In genomic region chr10:12729885-12730284, GRCh38 we compare ENCODE assay signal across 11 cellular contexts.
DNase-seq lines count a peak whose midpoint lies in the region; ATAC-seq and TF ChIP-seq lines count a peak whose summit lies in the region.
"Had no signal": no experiment of that assay in that cellular context is flagged by ENCODE, and none has a peak within 500 bp of the region (broad histone marks: within the 10 kb centered on the region; RNA-seq: fewer than 3 reads in every experiment).

No MANE protein-coding gene starts in this region.

- no peaks in the 10 kb centered on the region for H3K36me3 Mint-ChIP-seq in glutamatergic neuron (ENCODE audit: unreplicated experiment)

- TF ChIP-seq CTCF in glutamatergic neuron (IDR thresholded peaks at IDR 0.05; ENCODE audit: partially characterized antibody, unreplicated experiment), result peak; percentile 53
- peak in 1 of 4 experiments; percentile 7 for TF ChIP-seq CTCF in uterus (IDR thresholded peaks at IDR 0.05)

- no peak for ATAC-seq in HG03135 (IDR thresholded peaks at IDR 0.05; ENCODE audit: unreplicated experiment)

- TF ChIP-seq POLR2A in uterus (IDR thresholded peaks at IDR 0.05), result no peak

- no peak overlapping the region for H3K27ac Mint-ChIP-seq in glutamatergic neuron (ENCODE audit: unreplicated experiment)

- no peaks in the 10 kb centered on the region for H3K9me3 ChIP-seq in SJCRH30 (replicated peaks)
- no peaks in the 10 kb centered on the region for H3K9me3 ChIP-seq in uterus
- H3K9me3 ChIP-seq: Caco-2 had no signal

- H3K4me3 Mint-ChIP-seq in glutamatergic neuron (ENCODE audit: unreplicated experiment), result no peak overlapping the region
- H3K4me3 Mint-ChIP-seq: central memory CD8-positive, alpha-beta T cell had no signal

- peaks cover 10% of the 10 kb centered on the region for H3K4me1 Mint-ChIP-seq in glutamatergic neuron (ENCODE audit: low read depth, unreplicated experiment)

- DNase-seq in stimulated activated CD4-positive, alpha-beta T cell treated with anti-CD3 and anti-CD28 coated beads, Interleukin-15, amount 100 ng/mL, for 24 hours, result peak; percentile 31
- DNase-seq in stimulated activated CD4-positive, alpha-beta T cell treated with anti-CD3 and anti-CD28 coated beads, Interleukin-12 subunit alpha, Interleukin-12 subunit beta, amount 100 ng/mL, for 4 hours, result no peak
- DNase-seq in SJCRH30, result peak; percentile 23 to 48
- DNase-seq in glutamatergic neuron, result peak; percentile 42
- no peak for DNase-seq in uterus
- DNase-seq in H4 (ENCODE audit: low spot score), result no peak
- DNase-seq in caudate nucleus (lab: John Stamatoyannopoulos, UW), result no peak
- DNase-seq: Caco-2, NCI-H1092 had no signal

- no peak overlapping the region for H3K27ac ChIP-seq in SJCRH30
- peak overlapping the region; percentile 56 to 67 for H3K27ac ChIP-seq in uterus
- H3K27ac ChIP-seq in caudate nucleus (ENCODE audit: low read depth, low read length), result no peak overlapping the region

- H3K27me3 ChIP-seq in SJCRH30, result no peaks in the 10 kb centered on the region
- no peaks in the 10 kb centered on the region for H3K27me3 ChIP-seq in uterus

- H3K4me3 ChIP-seq in SJCRH30 (no peak overlapping the region), uterus (no peak overlapping the region)

- intact Hi-C loops in uterus (cut with DNase I; ENCODE audit: low total_unique reads), result no loop called here

- no peaks in the 10 kb centered on the region for H3K36me3 ChIP-seq in SJCRH30
- no peaks in the 10 kb centered on the region for H3K36me3 ChIP-seq in uterus

- H3K9me3 Mint-ChIP-seq in glutamatergic neuron (ENCODE audit: unreplicated experiment), result peaks cover 5% of the 10 kb centered on the region
- H3K9me3 Mint-ChIP-seq: central memory CD8-positive, alpha-beta T cell had no signal

- no peaks in the 10 kb centered on the region for H3K4me1 ChIP-seq in SJCRH30
- no peaks in the 10 kb centered on the region for H3K4me1 ChIP-seq in uterus

- peaks cover 2% of the 10 kb centered on the region for H3K27me3 Mint-ChIP-seq in glutamatergic neuron (ENCODE audit: unreplicated experiment)
- H3K27me3 Mint-ChIP-seq: central memory CD8-positive, alpha-beta T cell had no signal

Comparison
In these comparisons a context has a peak if more than half of its experiments do, and no peak if none do; other contexts are left out.
1. DNase-seq: peak in stimulated activated CD4-positive, alpha-beta T cell treated with anti-CD3 and anti-CD28 coated beads, Interleukin-15, amount 100 ng/mL, for 24 hours (single experiment), SJCRH30 (2 of 2) and glutamatergic neuron (single experiment); none in stimulated activated CD4-positive, alpha-beta T cell treated with anti-CD3 and anti-CD28 coated beads, Interleukin-12 subunit alpha, Interleukin-12 subunit beta, amount 100 ng/mL, for 4 hours (single experiment), uterus (0 of 2), H4 (single experiment) and caudate nucleus (0 of 61).
2. H3K27ac ChIP-seq: peak in uterus (2 of 2); none in SJCRH30 (single experiment) and caudate nucleus (single experiment).